ENCODE assay signal across 8 cellular contexts in the genomic region with DNA sequence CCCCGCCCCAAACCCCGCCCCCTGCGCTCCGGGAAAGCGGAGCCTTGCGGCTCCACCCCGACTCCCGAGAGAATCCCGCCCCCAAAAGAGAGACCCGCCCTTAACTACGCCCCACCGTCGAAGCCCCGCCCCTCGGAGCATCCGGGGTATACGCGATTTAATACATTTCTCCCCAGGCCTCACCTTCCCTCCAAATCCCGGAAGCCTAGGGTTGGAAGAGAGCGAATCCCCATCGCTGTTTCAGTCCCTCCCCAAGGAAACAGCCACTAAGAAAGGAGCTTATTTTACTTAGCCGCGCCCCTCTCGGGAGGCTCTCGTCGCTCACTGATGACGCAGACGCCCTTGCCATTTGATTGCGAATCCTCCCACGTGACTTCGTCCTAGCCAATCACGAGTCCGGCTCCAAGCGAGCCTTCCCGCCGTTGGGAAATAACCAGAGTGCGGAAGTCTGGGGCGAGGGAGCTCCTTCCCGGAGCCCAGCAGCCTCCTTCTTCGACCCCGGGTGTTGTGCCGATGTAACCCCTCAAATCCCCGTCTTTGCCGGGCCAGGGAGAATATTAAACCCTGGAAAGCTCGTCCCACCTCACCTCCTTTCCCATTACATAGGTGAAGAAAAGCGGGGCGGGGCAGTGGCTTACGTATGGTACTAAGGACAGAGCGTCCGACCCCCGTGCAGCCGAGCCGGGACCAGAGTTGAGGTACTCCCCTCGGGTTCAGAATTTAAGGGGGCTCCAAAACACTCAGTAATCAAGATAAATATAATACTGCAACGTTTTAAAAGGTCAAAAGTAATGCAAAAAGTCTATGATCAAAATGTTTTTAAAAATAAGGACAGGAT. TPM values are rescaled to one million over a fixed set of nuclear protein-coding genes. Genes with fewer than 3 reads are reported as not detected.
A peak's percentile ranks its signal among the peaks of the same experiment; 100 is the strongest.
DNase-seq lines count a peak whose midpoint lies in the region; ATAC-seq and TF ChIP-seq lines count a peak whose summit lies in the region.

No MANE protein-coding gene starts in this region.

- H3K4me2 ChIP-seq in mammary epithelial cell (ENCODE audit: insufficient read depth, low read depth, low read length) (peak overlapping the region; percentile 93), skeletal muscle satellite cell (ENCODE audit: low read length) (peak overlapping the region; percentile 95)

- BruUV-seq in mammary epithelial cell (replicated peaks; lab: Mats Ljungman, UMichigan), result TSS peak; percentile 95

- H3K4me1 ChIP-seq in mammary epithelial cell (ENCODE audit: insufficient read depth, low read length) (peaks cover 21% of the 10 kb centered on the region), skeletal muscle satellite cell (ENCODE audit: control insufficient read depth, insufficient read depth, low read length) (peaks cover 15% of the 10 kb centered on the region)

- in situ Hi-C loops in mammary epithelial cell (cut with MboI; ENCODE audit: low sequenced_read_pairs in 2 of 2), result no loop called here

- H3K4me3 ChIP-seq in AG04449 (ENCODE audit: low read depth, low read length) (peak overlapping the region; percentile 86), mammary epithelial cell (replicated peaks in 1 of 3; ENCODE audit: insufficient read depth in 1 of 3, low read depth in 2 of 3, low read length in 3 of 3) (peak overlapping the region; percentile 85 to 97 (median 90)), iPS-18c (ENCODE audit: insufficient read depth, low read depth, low read length) (peak overlapping the region; percentile 94), skeletal muscle satellite cell (ENCODE audit: low read length) (peak overlapping the region; percentile 84)

- intact Hi-C loops in mammary epithelial cell (cut with micrococcal nuclease), result loop anchor here (2.0 kb wide), 1 partner anchor 88 kb away; no protein-coding TSS in a partner anchor

- no peak for TF ChIP-seq CTCF in AG04449 (IDR thresholded peaks at IDR 0.05; ENCODE audit: insufficient read depth, low read length, missing control alignments)
- TF ChIP-seq CTCF in VCaP (conservative IDR thresholded peaks at IDR 0.05), result no peak
- no peak for TF ChIP-seq CTCF in mammary epithelial cell (conservative IDR thresholded peaks at IDR 0.05 in 1 of 2, IDR thresholded peaks at IDR 0.05 in 1 of 2; ENCODE audit: extremely low read depth in 1 of 2, insufficient read depth in 1 of 2, low read depth in 1 of 2, low read length in 2 of 2)

- DNase-seq in AG04449 (ENCODE audit: low read depth, low spot score) (peak; percentile 99), NCI-H2196 (lab: John Stamatoyannopoulos, UW; ENCODE audit: unreplicated experiment) (peak; percentile 100), mammary epithelial cell (peak; percentile 100)

- peak overlapping the region; percentile 93 for H2AFZ ChIP-seq in mammary epithelial cell (ENCODE audit: low read depth, low read length)

- H3K27me3 ChIP-seq in mammary epithelial cell (ENCODE audit: insufficient read depth, low read length), result no peaks in the 10 kb centered on the region
- peaks cover 4% of the 10 kb centered on the region for H3K27me3 ChIP-seq in skeletal muscle satellite cell (ENCODE audit: control insufficient read depth, insufficient read depth, low read length)

- H3K9ac ChIP-seq in mammary epithelial cell (ENCODE audit: insufficient read depth, low read length) (peak overlapping the region; percentile 97), skeletal muscle satellite cell (ENCODE audit: low read depth, low read length) (peak overlapping the region; percentile 94)

- dilution Hi-C loops in mammary epithelial cell (cut with HindIII; ENCODE audit: low sequenced_read_pairs), result loop anchor here (5.0 kb wide), 2 partner anchors 81 to 84 kb away; no protein-coding TSS in a partner anchor

- peaks cover 15% of the 10 kb centered on the region for H3K79me2 ChIP-seq in mammary epithelial cell (ENCODE audit: insufficient read depth, low read length)

- CTCF ChIA-PET in AG04449 (lab: Yijun Ruan, JAX) (interaction anchor here (0.7 to 5.6 kb wide), 7 partner anchors 9 to 128 kb away, joined by 4 to 37 read pairs (median 8); no protein-coding TSS in a partner anchor), mammary epithelial cell (lab: Charles Lee; ENCODE audit: low non-redundant PET) (interaction anchor here (0.6 to 0.7 kb wide), 6 partner anchors 10 to 216 kb away, joined by 3 to 11 read pairs (median 4); no protein-coding TSS in a partner anchor)

- no peaks in the 10 kb centered on the region for H4K20me1 ChIP-seq in mammary epithelial cell (ENCODE audit: insufficient read depth, low read length)

- no peaks in the 10 kb centered on the region for H3K9me3 ChIP-seq in mammary epithelial cell (replicated peaks; ENCODE audit: insufficient read depth, low read length)
- H3K9me3 ChIP-seq in iPS-18c (ENCODE audit: control insufficient read depth, insufficient read depth, low read length), result peaks cover 4% of the 10 kb centered on the region
- no peaks in the 10 kb centered on the region for H3K9me3 ChIP-seq in skeletal muscle satellite cell (replicated peaks; ENCODE audit: low read length)

- POLR2A ChIA-PET in AG04449 (lab: Yijun Ruan, JAX), result interaction anchor here (0.6 to 1.7 kb wide), 11 partner anchors 8 to 122 kb away, joined by 3 to 7 read pairs (median 4); partner anchors contain the start of genes CDR2L and NAT9

- peak; percentile 90 for ATAC-seq in GM18873 (IDR thresholded peaks at IDR 0.05; ENCODE audit: low FRiP score, unreplicated experiment)
- ATAC-seq in HG03135 (IDR thresholded peaks at IDR 0.05; ENCODE audit: unreplicated experiment), result peak; percentile 89

- WGBS in mammary epithelial cell (ENCODE audit: low coverage, missing lambda C conversion rate), result under 1% methylated on average over 38 of the region's 55 CpGs

- H3K36me3 ChIP-seq in mammary epithelial cell (ENCODE audit: insufficient read depth, low read length), result no peaks in the 10 kb centered on the region
- no peaks in the 10 kb centered on the region for H3K36me3 ChIP-seq in skeletal muscle satellite cell (ENCODE audit: insufficient read depth, low read length)

- H3K27ac ChIP-seq in VCaP (peak overlapping the region; percentile 78), mammary epithelial cell (ENCODE audit: insufficient read depth, low read depth, low read length) (peak overlapping the region; percentile 96)

RNA-seq across cellular contexts. Expression of gene FDXR, which starts 0.5 kb away (rescaled TPM):
- total RNA-seq in mammary epithelial cell, result 10 to 100 TPM; 18.0 to 25.7 TPM
- polyA plus RNA-seq in mammary epithelial cell, result 20.1 TPM
- 14.3 TPM for polyA minus RNA-seq in mammary epithelial cell
- total RNA-seq in skeletal muscle satellite cell (2012; rRNA removed), result 16.2 and 30.9 TPM in 2 replicates

RNA-seq across cellular contexts. Expression of gene GRIN2C, which starts 13.6 kb away (rescaled TPM):
- under 1 TPM; under 0.01 to 0.19 TPM for total RNA-seq in mammary epithelial cell
- not detected for polyA plus RNA-seq in mammary epithelial cell
- not detected for polyA minus RNA-seq in mammary epithelial cell
- under 0.01 and 0.51 TPM in 2 replicates for total RNA-seq in skeletal muscle satellite cell (2012; rRNA removed)

RNA-seq across cellular contexts. Expression of gene FADS6, which starts 20.2 kb away (rescaled TPM):
- total RNA-seq in mammary epithelial cell, result not detected
- polyA plus RNA-seq in mammary epithelial cell, result not detected
- polyA minus RNA-seq in mammary epithelial cell, result not detected
- total RNA-seq in skeletal muscle satellite cell (2012; rRNA removed), result not detected in 2 replicates

RNA-seq across cellular contexts. Expression of gene USH1G, which starts 49.8 kb away (rescaled TPM):
- 1 to 10 TPM in 1 of 2 donors, under 1 TPM in 1; 0.17 to 1.1 TPM for total RNA-seq in mammary epithelial cell
- 0.23 TPM for polyA plus RNA-seq in mammary epithelial cell
- 1.7 TPM for polyA minus RNA-seq in mammary epithelial cell
- total RNA-seq in skeletal muscle satellite cell (2012; rRNA removed), result not detected in 2 replicates

RNA-seq across cellular contexts. Expression of gene OTOP2, which starts 50.8 kb away (rescaled TPM):
- under 1 TPM in 1 of 2 donors, not detected in 1; 0.28 TPM for total RNA-seq in mammary epithelial cell
- polyA plus RNA-seq in mammary epithelial cell, result not detected
- polyA minus RNA-seq in mammary epithelial cell, result not detected
- total RNA-seq in skeletal muscle satellite cell (2012; rRNA removed), result not detected in 2 replicates

Comparison
In these comparisons a context has a peak if more than half of its experiments do, and no peak if none do; other contexts are left out.
1. Peak in every context shown above with its lines: DNase-seq, ATAC-seq, H3K4me3 ChIP-seq and H3K27ac ChIP-seq.